Comparison of ENCODE assay signal across 2 cellular contexts in the genomic region with DNA sequence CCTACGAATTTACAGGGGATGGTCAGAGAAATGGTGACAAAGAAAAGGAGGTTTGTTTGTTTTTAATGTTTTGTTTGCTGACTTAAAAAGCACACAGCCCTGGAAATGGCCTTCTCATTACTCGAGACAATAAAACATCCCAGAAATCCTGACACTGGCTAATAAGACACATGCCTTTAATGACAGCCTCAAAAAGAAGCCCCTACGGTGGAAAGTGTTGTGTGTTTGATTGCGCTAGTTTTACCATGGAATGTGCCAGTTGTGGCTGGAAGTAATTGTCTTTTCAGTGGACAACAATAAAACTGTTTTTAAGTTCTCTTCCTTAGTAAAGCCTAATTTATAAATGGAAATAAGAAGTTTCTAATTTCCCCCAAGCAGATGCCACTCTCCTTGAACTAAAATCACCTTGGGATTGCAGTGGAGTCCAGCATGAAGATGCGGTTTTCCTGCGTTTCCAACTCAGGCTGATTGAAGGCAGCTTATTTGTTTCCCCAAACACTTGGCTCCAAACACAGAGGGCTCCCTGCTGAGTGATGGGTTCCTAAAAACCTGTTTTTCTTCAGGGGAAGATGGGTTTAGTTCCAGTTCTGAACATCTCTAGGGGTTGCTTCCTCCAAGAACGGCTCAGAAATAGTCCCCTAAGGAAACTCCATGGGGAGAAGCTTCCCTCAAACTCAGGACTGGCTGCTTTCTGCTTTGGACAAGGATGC.
TF ChIP-seq lines count a peak whose summit lies in the region.

No MANE protein-coding gene starts in this region.

TF ChIP-seq in HEK293, 187 proteins besides CTCF, POLR2A, EP300 and RAD21:
- TF ChIP-seq ZNF510 (tag by site-specific recombination; IDR thresholded peaks at IDR 0.05; ENCODE audit: insufficient replicate concordance): no peak
- TF ChIP-seq FEZF1 (tag by site-specific recombination; IDR thresholded peaks at IDR 0.05): 0 out of 2 replicates have a peak, but pooled peaks have one; percentile 14
- TF ChIP-seq, protein P1, sequence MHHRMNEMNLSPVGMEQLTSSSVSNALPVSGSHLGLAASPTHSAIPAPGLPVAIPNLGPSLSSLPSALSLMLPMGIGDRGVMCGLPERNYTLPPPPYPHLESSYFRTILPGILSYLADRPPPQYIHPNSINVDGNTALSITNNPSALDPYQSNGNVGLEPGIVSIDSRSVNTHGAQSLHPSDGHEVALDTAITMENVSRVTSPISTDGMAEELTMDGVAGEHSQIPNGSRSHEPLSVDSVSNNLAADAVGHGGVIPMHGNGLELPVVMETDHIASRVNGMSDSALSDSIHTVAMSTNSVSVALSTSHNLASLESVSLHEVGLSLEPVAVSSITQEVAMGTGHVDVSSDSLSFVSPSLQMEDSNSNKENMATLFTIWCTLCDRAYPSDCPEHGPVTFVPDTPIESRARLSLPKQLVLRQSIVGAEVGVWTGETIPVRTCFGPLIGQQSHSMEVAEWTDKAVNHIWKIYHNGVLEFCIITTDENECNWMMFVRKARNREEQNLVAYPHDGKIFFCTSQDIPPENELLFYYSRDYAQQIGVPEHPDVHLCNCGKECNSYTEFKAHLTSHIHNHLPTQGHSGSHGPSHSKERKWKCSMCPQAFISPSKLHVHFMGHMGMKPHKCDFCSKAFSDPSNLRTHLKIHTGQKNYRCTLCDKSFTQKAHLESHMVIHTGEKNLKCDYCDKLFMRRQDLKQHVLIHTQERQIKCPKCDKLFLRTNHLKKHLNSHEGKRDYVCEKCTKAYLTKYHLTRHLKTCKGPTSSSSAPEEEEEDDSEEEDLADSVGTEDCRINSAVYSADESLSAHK (tag by site-specific recombination; IDR thresholded peaks at IDR 0.05): peak; percentile 86

TF ChIP-seq in HepG2, 621 proteins besides CTCF, POLR2A, EP300 and RAD21:
- no peak for TF ChIP-seq ZFP36 (IDR thresholded peaks at IDR 0.05; ENCODE audit: borderline replicate concordance, low read depth, low read length, partially characterized antibody)
- no peak for TF ChIP-seq TEAD3 (CRISPR knock-in tag; optimal IDR thresholded peaks at IDR 0.05; ENCODE audit: borderline replicate concordance)
- no peak for TF ChIP-seq ZNF570 (CRISPR knock-in tag; IDR thresholded peaks at IDR 0.05; ENCODE audit: borderline replicate concordance)
- TF ChIP-seq ZFYVE20 (CRISPR knock-in tag; IDR thresholded peaks at IDR 0.05; ENCODE audit: borderline replicate concordance, low read depth): no peak
- TF ChIP-seq PRDM10 (CRISPR knock-in tag; IDR thresholded peaks at IDR 0.05; ENCODE audit: low read depth): no peak
- no peak for TF ChIP-seq GPN1 (CRISPR knock-in tag; IDR thresholded peaks at IDR 0.05; ENCODE audit: borderline replicate concordance)
- TF ChIP-seq, protein P2, sequence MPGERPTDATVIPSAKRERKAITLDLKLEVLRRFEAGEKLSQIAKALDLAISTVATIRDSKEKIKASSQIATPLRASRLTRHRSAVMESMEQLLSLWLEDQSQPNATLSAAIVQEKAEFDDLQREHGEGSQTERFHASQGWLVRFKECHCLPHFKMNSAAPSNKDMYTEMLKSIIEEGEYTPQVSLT (CRISPR knock-in tag; IDR thresholded peaks at IDR 0.05; ENCODE audit: borderline replicate concordance, low read depth): no peak
- no peak for TF ChIP-seq DNMT3B (CRISPR knock-in tag; conservative IDR thresholded peaks at IDR 0.05)
- TF ChIP-seq, protein P1 (CRISPR knock-in tag; IDR thresholded peaks at IDR 0.05; ENCODE audit: borderline replicate concordance): no peak
- no peak for TF ChIP-seq FOXO1 (CRISPR knock-in tag; IDR thresholded peaks at IDR 0.05)
